26 cellular contexts compared by ENCODE assay signal in genomic region chr6:121135425-121135824, GRCh38.
"Had no signal": no experiment of that assay in that cellular context is flagged by ENCODE, and none has a peak within 500 bp of the region (broad histone marks: within the 10 kb centered on the region; RNA-seq: fewer than 3 reads in every experiment).

No MANE protein-coding gene starts in this region.

- H3K27me3 ChIP-seq: gastrocnemius medialis, heart right ventricle, thyroid gland, upper lobe of right lung had no signal

- H3K27ac ChIP-seq: gastrocnemius medialis, heart right ventricle, left ventricle myocardium inferior, prostate gland, thyroid gland, upper lobe of right lung, WERI-Rb-1 had no signal

- H3K4me1 Mint-ChIP-seq: activated CD4-positive, alpha-beta T cell treated with anti-CD3 and anti-CD28 coated beads, Interleukin-2, amount 10 ng/mL, durations not matched to agents 7 days and 5 days; activated naive CD4-positive, alpha-beta T cell treated with anti-CD3 and anti-CD28 coated beads, Interleukin-2, amount 50 U/mL, for 24 hours; central memory CD8-positive, alpha-beta T cell; natural killer cell; T-cell had no signal

- H3K4me3 Mint-ChIP-seq: activated CD4-positive, alpha-beta T cell treated with anti-CD3 and anti-CD28 coated beads, Interleukin-2, amount 10 ng/mL, durations not matched to agents 7 days and 5 days; activated CD8-positive, alpha-beta T cell treated with anti-CD3 and anti-CD28 coated beads, Interleukin-2, amount 10 ng/mL, durations not matched to agents 7 days and 5 days; activated naive CD4-positive, alpha-beta T cell treated with anti-CD3 and anti-CD28 coated beads, Interleukin-2, amount 50 U/mL, for 24 hours; central memory CD8-positive, alpha-beta T cell; effector memory CD8-positive, alpha-beta T cell; mesothelial cell of epicardium; natural killer cell; T-cell; T-helper 2 cell treated with Interferon-gamma antibody and Interleukin-4, amounts not matched to agents 5 μg/mL and 100 μg/mL, for 36 hours had no signal

- H3K36me3 Mint-ChIP-seq: natural killer cell had no signal

- H3K27me3 Mint-ChIP-seq: activated CD4-positive, alpha-beta T cell treated with anti-CD3 and anti-CD28 coated beads, Interleukin-2, amount 10 ng/mL, durations not matched to agents 7 days and 5 days; activated naive CD4-positive, alpha-beta T cell treated with anti-CD3 and anti-CD28 coated beads, Interleukin-2, amount 50 U/mL, for 24 hours; central memory CD8-positive, alpha-beta T cell; effector memory CD8-positive, alpha-beta T cell; T-cell had no signal

- H3K4me3 ChIP-seq: gastrocnemius medialis, heart right ventricle, left ventricle myocardium inferior, prostate gland, thyroid gland, upper lobe of right lung had no signal

- H3K27ac Mint-ChIP-seq: activated CD4-positive, alpha-beta T cell treated with anti-CD3 and anti-CD28 coated beads, Interleukin-2, amount 10 ng/mL, durations not matched to agents 7 days and 5 days; activated CD8-positive, alpha-beta T cell treated with anti-CD3 and anti-CD28 coated beads, Interleukin-2, amount 10 ng/mL, durations not matched to agents 7 days and 5 days; activated naive CD4-positive, alpha-beta T cell treated with anti-CD3 and anti-CD28 coated beads, Interleukin-2, amount 50 U/mL, for 24 hours; effector memory CD8-positive, alpha-beta T cell; mesothelial cell of epicardium; natural killer cell; T-cell; T-helper 2 cell treated with Interferon-gamma antibody and Interleukin-4, amounts not matched to agents 5 μg/mL and 100 μg/mL, for 36 hours had no signal

- H3K4me1 ChIP-seq: gastrocnemius medialis, heart right ventricle, left ventricle myocardium inferior, prostate gland, thyroid gland, upper lobe of right lung had no signal

- H3K36me3 ChIP-seq: gastrocnemius medialis, heart right ventricle, left ventricle myocardium inferior, prostate gland, thyroid gland, upper lobe of right lung, WERI-Rb-1 had no signal

- DNase-seq: activated CD4-positive, alpha-beta T cell treated with anti-CD3 and anti-CD28 coated beads, Interleukin-2, amount 10 ng/mL, durations not matched to agents 7 days and 5 days; activated CD4-positive, CD25-positive, alpha-beta regulatory T cell treated with anti-CD3 and anti-CD28 coated beads, Interleukin-2, amount 50 U/mL, for 72 hours; activated CD8-positive, alpha-beta T cell treated with anti-CD3 and anti-CD28 coated beads, Interleukin-2, amount 10 ng/mL, durations not matched to agents 7 days and 5 days; activated gamma-delta T cell treated with Interleukin-2 at 50 U/mL for 16 hours; anterior cingulate cortex; effector memory CD8-positive, alpha-beta T cell; gastrocnemius medialis; heart right ventricle; kidney; left ventricle myocardium inferior; natural killer cell; right cardiac atrium; stimulated activated CD4-positive, alpha-beta T cell treated with anti-CD3 and anti-CD28 coated beads, Interleukin-12 subunit alpha, Interleukin-12 subunit beta, amount 100 ng/mL, for 4 hours; stimulated activated CD4-positive, alpha-beta T cell treated with anti-CD3 and anti-CD28 coated beads, Interleukin-4, amount 100 ng/mL, for 4 hours; stimulated activated naive CD8-positive, alpha-beta T cell treated with anti-CD3 and anti-CD28 coated beads, Interleukin-15, Interleukin-2, amounts not matched to agents 100 U/mL and 50 U/mL, for 24 hours; substantia nigra; T-cell; thyroid gland; upper lobe of right lung; WERI-Rb-1 had no signal

- H3K9me3 ChIP-seq: gastrocnemius medialis, heart right ventricle, left ventricle myocardium inferior, prostate gland, thyroid gland, upper lobe of right lung had no signal

- H3K9me3 Mint-ChIP-seq: activated CD4-positive, alpha-beta T cell treated with anti-CD3 and anti-CD28 coated beads, Interleukin-2, amount 10 ng/mL, durations not matched to agents 7 days and 5 days; activated naive CD4-positive, alpha-beta T cell treated with anti-CD3 and anti-CD28 coated beads, Interleukin-2, amount 50 U/mL, for 24 hours; central memory CD8-positive, alpha-beta T cell; effector memory CD8-positive, alpha-beta T cell; T-cell; T-helper 2 cell treated with Interferon-gamma antibody and Interleukin-4, amounts not matched to agents 5 μg/mL and 100 μg/mL, for 36 hours had no signal

- ATAC-seq: activated CD8-positive, alpha-beta T cell treated with anti-CD3 and anti-CD28 coated beads, Interleukin-2, amount 10 ng/mL, durations not matched to agents 7 days and 5 days; effector memory CD8-positive, alpha-beta T cell; esophagus mucosa; gastrocnemius medialis; heart right ventricle; natural killer cell; right cardiac atrium; stimulated activated naive CD8-positive, alpha-beta T cell treated with anti-CD3 and anti-CD28 coated beads, Interleukin-15, Interleukin-2, amounts not matched to agents 100 U/mL and 50 U/mL, for 24 hours; T-cell; upper lobe of right lung had no signal
